ENCODE assay signal across 8 cellular contexts in the genomic region with DNA sequence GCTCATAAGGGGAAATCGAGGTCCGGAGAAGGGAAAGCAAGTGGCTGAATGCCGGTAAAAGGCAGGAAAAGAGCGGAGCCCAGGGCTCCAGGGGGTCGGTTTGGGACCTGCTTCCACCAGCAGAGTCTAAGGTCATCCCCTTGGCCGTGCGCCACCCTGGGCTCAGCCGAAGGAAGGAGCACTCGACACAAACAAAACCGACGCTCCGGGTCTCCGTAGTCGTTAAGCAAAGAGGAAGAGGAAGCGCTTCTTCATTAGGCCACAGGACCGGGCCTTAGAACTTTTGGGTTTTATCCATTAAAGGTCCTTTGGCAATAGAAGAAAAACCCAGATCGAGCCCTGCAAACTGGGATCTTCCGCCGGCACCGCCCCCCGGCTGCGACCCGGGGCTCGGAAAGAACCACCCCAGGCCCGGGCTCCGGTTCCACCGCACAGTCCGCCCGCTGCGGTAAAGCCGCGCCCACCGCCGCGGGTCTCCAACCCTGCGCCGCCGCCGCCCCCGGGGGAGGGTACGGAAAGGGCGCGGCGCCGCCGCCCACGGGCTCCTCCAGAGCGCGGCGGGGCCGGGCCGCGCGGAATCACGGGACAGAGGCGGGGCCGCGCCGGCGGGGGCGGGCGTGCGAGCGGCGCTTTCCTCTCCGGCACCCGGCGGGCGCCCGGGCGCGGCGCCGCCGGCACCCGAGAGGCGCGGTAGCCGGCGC. TPM values are rescaled to one million over a fixed set of nuclear protein-coding genes. Genes with fewer than 3 reads are reported as not detected.
A peak's percentile ranks its signal among the peaks of the same experiment; 100 is the strongest.
DNase-seq lines count a peak whose midpoint lies in the region; ATAC-seq and TF ChIP-seq lines count a peak whose summit lies in the region.

A gene (plus strand): TSS at position 629 of the 701 bp plus-strand sequence. CDS start 189 bp downstream, outside the sequence.

- ATAC-seq in GM19467 (IDR thresholded peaks at IDR 0.05; ENCODE audit: unreplicated experiment): peak; percentile 71
- ATAC-seq in activated T-helper 17 cell treated with anti-CD3 and anti-CD28 coated beads, Interleukin-2, amount 50 U/mL, for 72 hours (replicated peaks): peak; percentile 80
- peak; percentile 72 to 78 for ATAC-seq in naive thymus-derived CD8-positive, alpha-beta T cell
- peak; percentile 74 to 81 for ATAC-seq in stimulated activated naive B cell treated with anti-CD40 and anti-IgM and Interleukin-4, amounts not matched to agents 10 μg/mL and 1 μg/mL and 100 μg/mL, for 72 hours (replicated peaks)

- peak within 1 kb of the TSS; percentile 77 for H2AFZ ChIP-seq in fibroblast of lung (ENCODE audit: low read length)

- H4K20me1 ChIP-seq in fibroblast of lung (ENCODE audit: control insufficient read depth, extremely low read depth, insufficient read depth, low read length): no peaks in the 10 kb centered on the region

- H3K27ac ChIP-seq in fibroblast of lung (ENCODE audit: insufficient read depth, low read length): peak within 1 kb of the TSS; percentile 77

- no peaks in the 10 kb centered on the region for H3K9me3 ChIP-seq in fibroblast of lung (ENCODE audit: control insufficient read depth, insufficient read depth, low read depth, low read length)

- peak within 1 kb of the TSS; percentile 82 to 91 (median 90) for H3K4me3 ChIP-seq in fibroblast of lung (replicated peaks in 1 of 4; ENCODE audit: control extremely low read depth in 1 of 4, insufficient read depth in 1 of 4, low read depth in 3 of 4, low read length in 4 of 4)

- peak within 1 kb of the TSS; percentile 81 for H3K27ac Mint-ChIP-seq in activated T-helper 17 cell treated with anti-CD3 and anti-CD28 coated beads, Interleukin-2, amount 50 U/mL, for 72 hours
- peak within 1 kb of the TSS; percentile 89 to 94 (median 93) for H3K27ac Mint-ChIP-seq in naive thymus-derived CD8-positive, alpha-beta T cell
- H3K27ac Mint-ChIP-seq in stimulated activated naive B cell treated with anti-CD40 and anti-IgM and Interleukin-4, amounts not matched to agents 10 μg/mL and 1 μg/mL and 100 μg/mL, for 72 hours: peak within 1 kb of the TSS; percentile 97

- H3K4me2 ChIP-seq in fibroblast of lung (ENCODE audit: extremely low read depth, insufficient read depth, low read length): peak within 1 kb of the TSS; percentile 99

- in situ Hi-C loops in Caki2 (cut with HindIII; ENCODE audit: low pct_unique_long_range_greater_than_20kb, low sequenced_read_pairs): no loop called here

- H3K27me3 Mint-ChIP-seq in activated T-helper 17 cell treated with anti-CD3 and anti-CD28 coated beads, Interleukin-2, amount 50 U/mL, for 72 hours: no peaks in the 10 kb centered on the region
- H3K27me3 Mint-ChIP-seq in naive thymus-derived CD8-positive, alpha-beta T cell: peaks cover 0 to 1% (median 0%) of the 10 kb centered on the region in 5 donors
- H3K27me3 Mint-ChIP-seq in stimulated activated naive B cell treated with anti-CD40 and anti-IgM and Interleukin-4, amounts not matched to agents 10 μg/mL and 1 μg/mL and 100 μg/mL, for 72 hours: no peaks in the 10 kb centered on the region

- peaks cover 37% of the 10 kb centered on the region for H3K79me2 ChIP-seq in fibroblast of lung (ENCODE audit: control insufficient read depth, insufficient read depth, low read length)

- H3K36me3 ChIP-seq in fibroblast of lung (ENCODE audit: control insufficient read depth, insufficient read depth, low read length): no peaks in the 10 kb centered on the region

- POLR2A ChIA-PET in naive thymus-derived CD8-positive, alpha-beta T cell (lab: Charles Lee): interaction anchor here (1.5 to 2.2 kb wide), 2 partner anchors 61 to 102 kb away, joined by 4 to 6 read pairs; a partner anchor contains a TSS

- H3K9ac ChIP-seq in fibroblast of lung (ENCODE audit: insufficient read depth, low read length): peak within 1 kb of the TSS; percentile 76

- no peak for TF ChIP-seq CTCF in fibroblast of lung (conservative IDR thresholded peaks at IDR 0.05 in 1 of 2, IDR thresholded peaks at IDR 0.05 in 1 of 2; ENCODE audit: low read depth in 1 of 2, low read length in 2 of 2)

- DNase-seq in Caki2 (ENCODE audit: low read depth) (peak; percentile 73), HS-27A (ENCODE audit: low read depth) (peak; percentile 51), RKO (ENCODE audit: low spot score) (peak; percentile 75), fibroblast of lung (ENCODE audit: low read depth in 2 of 2) (peak; percentile 49 to 63)
- DNase-seq in naive thymus-derived CD8-positive, alpha-beta T cell: peak; percentile 62 to 83 (median 74)
- DNase-seq in stimulated activated naive B cell treated with anti-CD40 and anti-IgM and Interleukin-4, amounts not matched to agents 10 μg/mL and 1 μg/mL and 100 μg/mL, for 72 hours: peak; percentile 65

- peaks cover 22% of the 10 kb centered on the region for H3K4me1 Mint-ChIP-seq in activated T-helper 17 cell treated with anti-CD3 and anti-CD28 coated beads, Interleukin-2, amount 50 U/mL, for 72 hours
- H3K4me1 Mint-ChIP-seq in naive thymus-derived CD8-positive, alpha-beta T cell: peaks cover 18 to 42% (median 24%) of the 10 kb centered on the region in 4 donors
- peaks cover 31 to 46% of the 10 kb centered on the region in 2 donors for H3K4me1 Mint-ChIP-seq in stimulated activated naive B cell treated with anti-CD40 and anti-IgM and Interleukin-4, amounts not matched to agents 10 μg/mL and 1 μg/mL and 100 μg/mL, for 72 hours

- peak within 1 kb of the TSS; percentile 92 for H3K4me3 Mint-ChIP-seq in activated T-helper 17 cell treated with anti-CD3 and anti-CD28 coated beads, Interleukin-2, amount 50 U/mL, for 72 hours
- H3K4me3 Mint-ChIP-seq in naive thymus-derived CD8-positive, alpha-beta T cell: peak within 1 kb of the TSS; percentile 88 to 99 (median 98)
- peak within 1 kb of the TSS; percentile 97 to 99 for H3K4me3 Mint-ChIP-seq in stimulated activated naive B cell treated with anti-CD40 and anti-IgM and Interleukin-4, amounts not matched to agents 10 μg/mL and 1 μg/mL and 100 μg/mL, for 72 hours

- peaks cover 3% of the 10 kb centered on the region for H3K4me1 ChIP-seq in fibroblast of lung (ENCODE audit: control insufficient read depth, extremely low read depth, insufficient read depth, low read length)

- H3K36me3 Mint-ChIP-seq in activated T-helper 17 cell treated with anti-CD3 and anti-CD28 coated beads, Interleukin-2, amount 50 U/mL, for 72 hours (ENCODE audit: low read depth): peaks cover 17% of the 10 kb centered on the region
- no peaks in the 10 kb centered on the region for H3K36me3 Mint-ChIP-seq in naive thymus-derived CD8-positive, alpha-beta T cell
- peaks cover 15 to 16% of the 10 kb centered on the region in 2 donors for H3K36me3 Mint-ChIP-seq in stimulated activated naive B cell treated with anti-CD40 and anti-IgM and Interleukin-4, amounts not matched to agents 10 μg/mL and 1 μg/mL and 100 μg/mL, for 72 hours

- H3K27me3 ChIP-seq in fibroblast of lung (ENCODE audit: control insufficient read depth, insufficient read depth, low read length): no peaks in the 10 kb centered on the region

- no peaks in the 10 kb centered on the region for H3K9me3 Mint-ChIP-seq in activated T-helper 17 cell treated with anti-CD3 and anti-CD28 coated beads, Interleukin-2, amount 50 U/mL, for 72 hours
- no peaks in the 10 kb centered on the region for H3K9me3 Mint-ChIP-seq in naive thymus-derived CD8-positive, alpha-beta T cell
- H3K9me3 Mint-ChIP-seq in stimulated activated naive B cell treated with anti-CD40 and anti-IgM and Interleukin-4, amounts not matched to agents 10 μg/mL and 1 μg/mL and 100 μg/mL, for 72 hours: no peaks in the 10 kb centered on the region

RNA-seq across cellular contexts. Expression of the gene that starts here (rescaled TPM):
- 14.3 and 26.9 TPM in 2 replicates for total RNA-seq in Caki2 (2014; rRNA removed; shearing (Covaris generic); ENCODE audit: low replicate concordance)
- total RNA-seq in activated T-helper 17 cell treated with anti-CD3 and anti-CD28 coated beads, Interleukin-2, amount 50 U/mL, for 72 hours: 10 to 100 TPM; 12.7 to 28.1 TPM
- 24.7 and 28.2 TPM in 2 replicates for total RNA-seq in fibroblast of lung
- polyA plus RNA-seq in fibroblast of lung: 30.9 and 41.2 TPM in 2 replicates
- polyA plus RNA-seq in fibroblast of lung (2012): 30.3 and 36.0 TPM in 2 replicates
- 28.8 and 69.5 TPM in 2 replicates for polyA minus RNA-seq in fibroblast of lung (ENCODE audit: low replicate concordance)
- 10 to 100 TPM; 15.8 to 18.9 TPM for total RNA-seq in naive thymus-derived CD8-positive, alpha-beta T cell
- polyA plus RNA-seq in naive thymus-derived CD8-positive, alpha-beta T cell: 1 to 10 TPM; 1.7 to 3.3 (median 3.3) TPM

Comparison
In these comparisons a context has a peak if more than half of its experiments do, and no peak if none do; other contexts are left out.
1. Peak in every context shown above with its lines: DNase-seq, ATAC-seq, H3K4me3 ChIP-seq and H3K27ac ChIP-seq.